In genomic region chr1:16387201-16388185, GRCh38 we compare ENCODE assay signal across 9 cellular contexts. TPM values are rescaled to one million over a fixed set of nuclear protein-coding genes. Genes with fewer than 3 reads are reported as not detected.
DNase-seq lines count a peak whose midpoint lies in the region; ATAC-seq, FAIRE-seq and TF ChIP-seq lines count a peak whose summit lies in the region.
"Had no signal": no experiment of that assay in that cellular context is flagged by ENCODE, and none has a peak within 500 bp of the region (broad histone marks: within the 10 kb centered on the region; RNA-seq: fewer than 3 reads in every experiment).

No MANE protein-coding gene starts in this region.

- peak; percentile 33 to 37 for ATAC-seq in activated CD4-positive, CD25-positive, alpha-beta regulatory T cell treated with anti-CD3 and anti-CD28 coated beads, Interleukin-2, amount 50 U/mL, for 24 hours
- ATAC-seq in activated CD8-positive, alpha-beta T cell treated with anti-CD3 and anti-CD28 coated beads, Interleukin-2, amount 10 ng/mL, durations not matched to agents 7 days and 5 days: peak; percentile 56
- ATAC-seq in thoracic aorta (ENCODE audit: insufficient number of reproducible peaks, low FRiP score, low read depth) (no peak), GM18505 (IDR thresholded peaks at IDR 0.05; ENCODE audit: unreplicated experiment) (no peak)

- FAIRE-seq in kidney (lab: Jason Lieb, UNC): no peak

- no peaks in the 10 kb centered on the region for H3K9me3 Mint-ChIP-seq in activated CD8-positive, alpha-beta T cell treated with anti-CD3 and anti-CD28 coated beads, Interleukin-2, amount 10 ng/mL, durations not matched to agents 7 days and 5 days (ENCODE audit: insufficient read depth)

- peaks cover 76% of the 10 kb centered on the region for H3K4me1 Mint-ChIP-seq in activated CD8-positive, alpha-beta T cell treated with anti-CD3 and anti-CD28 coated beads, Interleukin-2, amount 10 ng/mL, durations not matched to agents 7 days and 5 days (ENCODE audit: low read depth)

- peak overlapping the region; percentile 58 for H3K27ac Mint-ChIP-seq in activated CD8-positive, alpha-beta T cell treated with anti-CD3 and anti-CD28 coated beads, Interleukin-2, amount 10 ng/mL, durations not matched to agents 7 days and 5 days

- intact Hi-C loops in kidney (cut with DNase I): no loop called here

- H3K4me1 ChIP-seq in kidney (ENCODE audit: control insufficient read depth in 1 of 2, insufficient read depth in 1 of 2, low read depth in 1 of 2, low read length in 2 of 2): peaks cover 32 to 38% of the 10 kb centered on the region in 2 donors
- H3K4me1 ChIP-seq in thoracic aorta (ENCODE audit: control insufficient read depth in 1 of 2, low read depth in 2 of 2): peaks cover 47 to 83% of the 10 kb centered on the region in 2 donors
- H3K4me1 ChIP-seq: BE2C had no signal

- TF ChIP-seq POLR2A in GM18505 (IDR thresholded peaks at IDR 0.05; ENCODE audit: borderline replicate concordance, extremely low read depth, insufficient read depth, insufficient read length): no peak

- CTCF ChIA-PET in activated CD8-positive, alpha-beta T cell treated with anti-CD3 and anti-CD28 coated beads, Interleukin-2, amount 10 ng/mL, durations not matched to agents 7 days and 5 days (lab: Charles Lee): interaction anchor here (0.6 to 1.4 kb wide), 7 partner anchors 9 to 53 kb away, joined by 3 to 5 read pairs (median 3); partner anchors contain the start of gene NECAP2

- no peaks in the 10 kb centered on the region for H3K27me3 ChIP-seq in thoracic aorta (replicated peaks; ENCODE audit: insufficient read depth)
- H3K27me3 ChIP-seq: BE2C had no signal

- H3K36me3 Mint-ChIP-seq in activated CD8-positive, alpha-beta T cell treated with anti-CD3 and anti-CD28 coated beads, Interleukin-2, amount 10 ng/mL, durations not matched to agents 7 days and 5 days (ENCODE audit: low read depth): peaks cover 33% of the 10 kb centered on the region

- peak overlapping the region; percentile 67 for H3K4me3 Mint-ChIP-seq in activated CD8-positive, alpha-beta T cell treated with anti-CD3 and anti-CD28 coated beads, Interleukin-2, amount 10 ng/mL, durations not matched to agents 7 days and 5 days

- no peaks in the 10 kb centered on the region for H3K36me3 ChIP-seq in kidney (ENCODE audit: control insufficient read depth in 1 of 2, insufficient read depth in 2 of 2, low read length in 2 of 2)
- H3K36me3 ChIP-seq in thoracic aorta: no peaks in the 10 kb centered on the region
- H3K36me3 ChIP-seq: BE2C had no signal

- H3K9ac ChIP-seq in kidney (ENCODE audit: low read length in 2 of 2): peak overlapping the region in 1 of 2 donors; percentile 20

- no peak for DNase-seq in activated CD4-positive, CD25-positive, alpha-beta regulatory T cell treated with anti-CD3 and anti-CD28 coated beads, Interleukin-2, amount 50 U/mL, for 72 hours
- DNase-seq in activated CD8-positive, alpha-beta T cell treated with anti-CD3 and anti-CD28 coated beads, Interleukin-2, amount 10 ng/mL, durations not matched to agents 7 days and 5 days: no peak
- no peak for DNase-seq in kidney
- DNase-seq in thoracic aorta (ENCODE audit: low spot score): no peak
- DNase-seq in NCI-H446 treated with DMSO at 0.1 percent for 48 hours (lab: John Stamatoyannopoulos, UW): no peak
- no peak for DNase-seq in GM03348 (ENCODE audit: low spot score)
- DNase-seq: BE2C had no signal

- POLR2A ChIA-PET in activated CD8-positive, alpha-beta T cell treated with anti-CD3 and anti-CD28 coated beads, Interleukin-2, amount 10 ng/mL, durations not matched to agents 7 days and 5 days (lab: Charles Lee): interaction anchor here (1.1 to 2.9 kb wide), 3 partner anchors 19 to 53 kb away, joined by 5 to 15 read pairs (median 10); partner anchors contain the start of gene NECAP2

- H3K9me3 ChIP-seq in kidney (ENCODE audit: control insufficient read depth in 1 of 2, low read length in 2 of 2): no peaks in the 10 kb centered on the region
- no peaks in the 10 kb centered on the region for H3K9me3 ChIP-seq in thoracic aorta
- H3K9me3 ChIP-seq: BE2C had no signal

- H3K27ac ChIP-seq in kidney (ENCODE audit: low read depth in 2 of 2, low read length in 2 of 2): peak overlapping the region; percentile 61 to 73
- peak overlapping the region; percentile 81 to 84 for H3K27ac ChIP-seq in thoracic aorta

- H3K4me3 ChIP-seq in kidney (ENCODE audit: low read length in 2 of 2) (peak overlapping the region; percentile 31 to 39), thoracic aorta (peak overlapping the region; percentile 70)

- no peaks in the 10 kb centered on the region for H3K27me3 Mint-ChIP-seq in activated CD8-positive, alpha-beta T cell treated with anti-CD3 and anti-CD28 coated beads, Interleukin-2, amount 10 ng/mL, durations not matched to agents 7 days and 5 days (ENCODE audit: low read depth)

- TF ChIP-seq CTCF in kidney (IDR thresholded peaks at IDR 0.05; ENCODE audit: borderline replicate concordance, extremely low read depth, insufficient read depth) (no peak), thoracic aorta (IDR thresholded peaks at IDR 0.05) (no peak)

RNA-seq across cellular contexts. Expression of gene SZRD1, which starts 20.5 kb away (rescaled TPM):
- 100 to 1,000 TPM; 171 to 176 TPM for total RNA-seq in activated CD8-positive, alpha-beta T cell treated with anti-CD3 and anti-CD28 coated beads, Interleukin-2, amount 10 ng/mL, durations not matched to agents 7 days and 5 days
- 127 TPM for total RNA-seq in kidney
- polyA plus RNA-seq in kidney (ENCODE audit: insufficient read depth, low read depth, low replicate concordance): 77.3 TPM
- total RNA-seq in thoracic aorta: 10 to 100 TPM; 79.4 to 85.4 TPM

RNA-seq across cellular contexts. Expression of gene FBXO42, which starts 35.2 kb away (rescaled TPM):
- total RNA-seq in activated CD8-positive, alpha-beta T cell treated with anti-CD3 and anti-CD28 coated beads, Interleukin-2, amount 10 ng/mL, durations not matched to agents 7 days and 5 days: 10 to 100 TPM; 19.7 to 23.4 TPM
- 22.1 TPM for total RNA-seq in kidney
- 14.1 TPM for polyA plus RNA-seq in kidney (ENCODE audit: insufficient read depth, low read depth, low replicate concordance)
- 10 to 100 TPM; 71.2 to 72.2 TPM for total RNA-seq in thoracic aorta

RNA-seq across cellular contexts. Expression of gene SPATA21, which starts 49.7 kb away (rescaled TPM):
- not detected for total RNA-seq in activated CD8-positive, alpha-beta T cell treated with anti-CD3 and anti-CD28 coated beads, Interleukin-2, amount 10 ng/mL, durations not matched to agents 7 days and 5 days
- total RNA-seq in kidney: not detected
- not detected for polyA plus RNA-seq in kidney (ENCODE audit: insufficient read depth, low read depth, low replicate concordance)
- not detected for total RNA-seq in thoracic aorta

RNA-seq across cellular contexts. Expression of gene NECAP2, which starts 53.0 kb away (rescaled TPM):
- 10 to 100 TPM; 93.8 to 94.3 TPM for total RNA-seq in activated CD8-positive, alpha-beta T cell treated with anti-CD3 and anti-CD28 coated beads, Interleukin-2, amount 10 ng/mL, durations not matched to agents 7 days and 5 days
- total RNA-seq in kidney (57.4 TPM), thoracic aorta (10 to 100 TPM; 38.9 to 55.1 TPM)
- polyA plus RNA-seq in kidney (ENCODE audit: insufficient read depth, low read depth, low replicate concordance): 49.9 TPM

Comparison
In these comparisons a context has a peak if more than half of its experiments do, and no peak if none do; other contexts are left out.
1. ATAC-seq: peak in activated CD4-positive, CD25-positive, alpha-beta regulatory T cell treated with anti-CD3 and anti-CD28 coated beads, Interleukin-2, amount 50 U/mL, for 24 hours (2 of 2) and activated CD8-positive, alpha-beta T cell treated with anti-CD3 and anti-CD28 coated beads, Interleukin-2, amount 10 ng/mL, durations not matched to agents 7 days and 5 days (single experiment); none in thoracic aorta (single experiment) and GM18505 (single experiment).